In genomic region chr12:27969901-27970390, GRCh38 we compare ENCODE assay signal across 9 cellular contexts. TPM values are rescaled to one million over a fixed set of nuclear protein-coding genes. Genes with fewer than 3 reads are reported as not detected.
DNase-seq lines count a peak whose midpoint lies in the region; ATAC-seq, FAIRE-seq and TF ChIP-seq lines count a peak whose summit lies in the region.
"Had no signal": no experiment of that assay in that cellular context is flagged by ENCODE, and none has a peak within 500 bp of the region (broad histone marks: within the 10 kb centered on the region; RNA-seq: fewer than 3 reads in every experiment).

No MANE protein-coding gene starts in this region.

- H3K36me3 ChIP-seq in H7 (replicated peaks; ENCODE audit: control insufficient read depth, insufficient read depth, low read length) (no peaks in the 10 kb centered on the region), endothelial cell of umbilical vein (ENCODE audit: control insufficient read depth in 2 of 2, extremely low read depth in 1 of 2, insufficient read depth in 2 of 2, low read length in 2 of 2) (no peaks in the 10 kb centered on the region), mucosa of descending colon (ENCODE audit: low read depth) (no peaks in the 10 kb centered on the region)

- H3K4me1 ChIP-seq in endothelial cell of umbilical vein (ENCODE audit: control insufficient read depth, extremely low read depth, insufficient read depth, low read length) (peaks cover 54% of the 10 kb centered on the region), mucosa of descending colon (ENCODE audit: low read depth) (peaks cover 13% of the 10 kb centered on the region)

- DNase-seq in GM12891 (ENCODE audit: insufficient read length, low spot score) (peak; percentile 60), H7 (no peak), endothelial cell of umbilical vein (ENCODE audit: low read depth, low spot score) (peak; percentile 66), mucosa of descending colon (peak; percentile 36 to 60 (median 54)), cerebellar nuclear complex (lab: John Stamatoyannopoulos, UW) (no peak)
- peak; percentile 38 for DNase-seq in activated CD4-positive, alpha-beta T cell treated with anti-CD3 and anti-CD28 coated beads, Interleukin-2, amount 10 ng/mL, durations not matched to agents 7 days and 5 days

- peak; percentile 57 for ATAC-seq in mucosa of descending colon
- ATAC-seq in stimulated activated memory B cell treated with anti-CD40 and anti-IgM and Interleukin-4, amounts not matched to agents 10 μg/mL and 1 μg/mL and 100 μg/mL, for 72 hours: peak; percentile 74

- H3K4me2 ChIP-seq in endothelial cell of umbilical vein (ENCODE audit: insufficient read depth, low read length): peak overlapping the region; percentile 94

- H3K9ac ChIP-seq in endothelial cell of umbilical vein (replicated peaks; ENCODE audit: extremely low read depth, insufficient read depth, low read length): peak overlapping the region; percentile 52

- TF ChIP-seq POLR2A in GM12891 (IDR thresholded peaks at IDR 0.05; ENCODE audit: low read depth, low read length) (no peak), endothelial cell of umbilical vein (IDR thresholded peaks at IDR 0.05; ENCODE audit: low read depth, low read length) (no peak)

- peaks cover 87% of the 10 kb centered on the region for H3K27me3 Mint-ChIP-seq in activated CD4-positive, alpha-beta T cell treated with anti-CD3 and anti-CD28 coated beads, Interleukin-2, amount 10 ng/mL, durations not matched to agents 7 days and 5 days
- H3K27me3 Mint-ChIP-seq in stimulated activated memory B cell treated with anti-CD40 and anti-IgM and Interleukin-4, amounts not matched to agents 10 μg/mL and 1 μg/mL and 100 μg/mL, for 72 hours: peaks cover 72% of the 10 kb centered on the region

- no peaks in the 10 kb centered on the region for H3K9me3 Mint-ChIP-seq in activated CD4-positive, alpha-beta T cell treated with anti-CD3 and anti-CD28 coated beads, Interleukin-2, amount 10 ng/mL, durations not matched to agents 7 days and 5 days
- no peaks in the 10 kb centered on the region for H3K9me3 Mint-ChIP-seq in stimulated activated memory B cell treated with anti-CD40 and anti-IgM and Interleukin-4, amounts not matched to agents 10 μg/mL and 1 μg/mL and 100 μg/mL, for 72 hours

- H2AFZ ChIP-seq in endothelial cell of umbilical vein (ENCODE audit: low read depth, low read length): peak overlapping the region; percentile 93

- no peaks in the 10 kb centered on the region for H4K20me1 ChIP-seq in endothelial cell of umbilical vein (replicated peaks; ENCODE audit: control insufficient read depth, extremely low read depth, insufficient read depth, low read length)

- CTCF ChIA-PET in activated CD4-positive, alpha-beta T cell treated with anti-CD3 and anti-CD28 coated beads, Interleukin-2, amount 10 ng/mL, durations not matched to agents 7 days and 5 days (lab: Charles Lee): interaction anchor here (0.6 to 1.2 kb wide), 2 partner anchors 41 to 1161 kb away, joined by 3 read pairs; no protein-coding TSS in a partner anchor
- CTCF ChIA-PET in endothelial cell of umbilical vein (lab: Charles Lee): interaction anchor here (0.6 to 2.8 kb wide), 16 partner anchors 13 to 1030 kb away, joined by 3 to 20 read pairs (median 4); no protein-coding TSS in a partner anchor

- FAIRE-seq in GM12891 (lab: Jason Lieb, UNC) (peak; percentile 89), endothelial cell of umbilical vein (lab: Jason Lieb, UNC) (peak; percentile 26)
- FAIRE-seq: islet of Langerhans had no signal

- TF ChIP-seq CTCF in LNCAP (IDR thresholded peaks at IDR 0.05) (peak; percentile 53), endothelial cell of umbilical vein (IDR thresholded peaks at IDR 0.05; ENCODE audit: extremely low read depth in 1 of 2, insufficient read depth in 1 of 2, low read depth in 1 of 2, low read length in 2 of 2) (peak in 1 of 2 donors; percentile 8), mucosa of descending colon (IDR thresholded peaks at IDR 0.05) (no peak)

- H3K27me3 ChIP-seq in H7 (ENCODE audit: control insufficient read depth, insufficient read depth, low read length) (peaks cover 82% of the 10 kb centered on the region), endothelial cell of umbilical vein (ENCODE audit: control insufficient read depth in 2 of 2, insufficient read depth in 2 of 2, low read length in 2 of 2) (no peaks in the 10 kb centered on the region)

- no TSS peak for BruUV-seq in endothelial cell of umbilical vein (replicated peaks; lab: Mats Ljungman, UMichigan)

- H3K9me3 ChIP-seq in endothelial cell of umbilical vein (replicated peaks; ENCODE audit: control insufficient read depth, insufficient read depth, low read length): no peaks in the 10 kb centered on the region
- no peaks in the 10 kb centered on the region for H3K9me3 ChIP-seq in mucosa of descending colon

- peak overlapping the region; percentile 2 for H3K27ac ChIP-seq in endothelial cell of umbilical vein (ENCODE audit: insufficient read depth, low read depth, low read length)

- peak overlapping the region; percentile 61 for H3K4me3 Mint-ChIP-seq in activated CD4-positive, alpha-beta T cell treated with anti-CD3 and anti-CD28 coated beads, Interleukin-2, amount 10 ng/mL, durations not matched to agents 7 days and 5 days
- H3K4me3 Mint-ChIP-seq in stimulated activated memory B cell treated with anti-CD40 and anti-IgM and Interleukin-4, amounts not matched to agents 10 μg/mL and 1 μg/mL and 100 μg/mL, for 72 hours: peak overlapping the region; percentile 74

- POLR2A ChIA-PET in activated CD4-positive, alpha-beta T cell treated with anti-CD3 and anti-CD28 coated beads, Interleukin-2, amount 10 ng/mL, durations not matched to agents 7 days and 5 days (lab: Charles Lee): no interaction called here
- POLR2A ChIA-PET in endothelial cell of umbilical vein (lab: Charles Lee): no interaction called here

- H3K79me2 ChIP-seq in endothelial cell of umbilical vein (ENCODE audit: control insufficient read depth, insufficient read depth, low read length): no peaks in the 10 kb centered on the region

- intact Hi-C loops in endothelial cell of umbilical vein (cut with micrococcal nuclease) (loop anchor here (1.0 to 5.0 kb wide), 6 partner anchors 52 to 993 kb away; partner anchors contain the start of gene CCDC91), mucosa of descending colon (cut with DNase I, micrococcal nuclease) (no loop called here)

- no peaks in the 10 kb centered on the region for H3K36me3 Mint-ChIP-seq in activated CD4-positive, alpha-beta T cell treated with anti-CD3 and anti-CD28 coated beads, Interleukin-2, amount 10 ng/mL, durations not matched to agents 7 days and 5 days (ENCODE audit: low read depth)
- no peaks in the 10 kb centered on the region for H3K36me3 Mint-ChIP-seq in stimulated activated memory B cell treated with anti-CD40 and anti-IgM and Interleukin-4, amounts not matched to agents 10 μg/mL and 1 μg/mL and 100 μg/mL, for 72 hours

- H3K4me3 ChIP-seq in H7 (ENCODE audit: insufficient read depth, low read depth, low read length) (peak overlapping the region; percentile 44), endothelial cell of umbilical vein (replicated peaks in 1 of 3; ENCODE audit: insufficient read depth in 1 of 3, low read depth in 1 of 3, low read length in 3 of 3) (peak overlapping the region; percentile 49 to 88 (median 70)), mucosa of descending colon (no peak overlapping the region)

- peaks cover 19% of the 10 kb centered on the region for H3K4me1 Mint-ChIP-seq in activated CD4-positive, alpha-beta T cell treated with anti-CD3 and anti-CD28 coated beads, Interleukin-2, amount 10 ng/mL, durations not matched to agents 7 days and 5 days
- H3K4me1 Mint-ChIP-seq in stimulated activated memory B cell treated with anti-CD40 and anti-IgM and Interleukin-4, amounts not matched to agents 10 μg/mL and 1 μg/mL and 100 μg/mL, for 72 hours: peaks cover 25% of the 10 kb centered on the region

- dilution Hi-C loops in endothelial cell of umbilical vein (cut with MboI; ENCODE audit: extremely low pct_ligation_motif_present, low sequenced_read_pairs): no loop called here

- H3K9me1 ChIP-seq in endothelial cell of umbilical vein (replicated peaks; ENCODE audit: control insufficient read depth, extremely low read depth, insufficient read depth, low read length): no peaks in the 10 kb centered on the region

- H3K27ac Mint-ChIP-seq in activated CD4-positive, alpha-beta T cell treated with anti-CD3 and anti-CD28 coated beads, Interleukin-2, amount 10 ng/mL, durations not matched to agents 7 days and 5 days: no peak overlapping the region
- no peak overlapping the region for H3K27ac Mint-ChIP-seq in stimulated activated memory B cell treated with anti-CD40 and anti-IgM and Interleukin-4, amounts not matched to agents 10 μg/mL and 1 μg/mL and 100 μg/mL, for 72 hours

TF ChIP-seq in GM12891, 5 proteins besides CTCF, POLR2A, EP300 and RAD21:
- TF ChIP-seq SPI1 (IDR thresholded peaks at IDR 0.05; ENCODE audit: low read depth, low read length) (no peak), TAF1 (IDR thresholded peaks at IDR 0.05; ENCODE audit: low read depth, low read length) (no peak), POLR2AphosphoS5 (IDR thresholded peaks at IDR 0.05; ENCODE audit: low read depth, low read length) (no peak), PAX5 (IDR thresholded peaks at IDR 0.05; ENCODE audit: insufficient read depth, low read length, severe bottlenecking) (no peak), POU2F2 (IDR thresholded peaks at IDR 0.05; ENCODE audit: low read depth, low read length) (no peak)

TF ChIP-seq in endothelial cell of umbilical vein, 7 proteins besides CTCF, POLR2A, EP300 and RAD21 (continues in another document):
- TF ChIP-seq POLR2AphosphoS5 (IDR thresholded peaks at IDR 0.05; ENCODE audit: insufficient read depth, low read depth, low read length) (no peak), JUN (IDR thresholded peaks at IDR 0.05; ENCODE audit: borderline replicate concordance, insufficient read depth, insufficient read length, low read depth) (no peak), EZH2 (IDR thresholded peaks at IDR 0.05; ENCODE audit: borderline replicate concordance, low read depth, low read length, severe bottlenecking) (no peak)

RNA-seq across cellular contexts. Expression of gene PTHLH, which starts 2.6 kb away (rescaled TPM):
- 0.15 TPM for polyA plus RNA-seq in GM12891 (2012; ENCODE audit: low read depth, missing spikeins)
- total RNA-seq in H7 (2014; rRNA removed; shearing (Covaris generic)): 0.28 TPM in 1 of 2 replicates, not detected in the other
- total RNA-seq in activated CD4-positive, alpha-beta T cell treated with anti-CD3 and anti-CD28 coated beads, Interleukin-2, amount 10 ng/mL, durations not matched to agents 7 days and 5 days: not detected
- total RNA-seq in endothelial cell of umbilical vein (0.60 and 1.1 TPM in 2 replicates), mucosa of descending colon (1 to 10 TPM in 1 of 3 donors, not detected in 2; 2.2 TPM)
- polyA plus RNA-seq in endothelial cell of umbilical vein: 0.65 and 0.99 TPM in 2 replicates
- 1.1 and 1.8 TPM in 2 replicates for polyA plus RNA-seq in endothelial cell of umbilical vein (2011; cell fraction: cytosol; rRNA removed)
- 1.1 and 1.3 TPM in 2 replicates for polyA plus RNA-seq in endothelial cell of umbilical vein (2011; cell fraction: nucleus; rRNA removed)
- 0.76 and 4.1 TPM in 2 replicates for polyA plus RNA-seq in endothelial cell of umbilical vein (2012)
- polyA minus RNA-seq in endothelial cell of umbilical vein: 0.08 and 0.53 TPM in 2 replicates
- not detected for polyA minus RNA-seq in endothelial cell of umbilical vein (2011; cell fraction: cytosol; rRNA and poly(A)+ RNA removed)
- 2.3 and 2.6 TPM in 2 replicates for polyA minus RNA-seq in endothelial cell of umbilical vein (2011; cell fraction: nucleus; rRNA and poly(A)+ RNA removed)

Comparison
In these comparisons a context has a peak if more than half of its experiments do, and no peak if none do; other contexts are left out.
1. DNase-seq: peak in GM12891 (single experiment), activated CD4-positive, alpha-beta T cell treated with anti-CD3 and anti-CD28 coated beads, Interleukin-2, amount 10 ng/mL, durations not matched to agents 7 days and 5 days (single experiment), endothelial cell of umbilical vein (single experiment) and mucosa of descending colon (3 of 3); none in H7 (single experiment) and cerebellar nuclear complex (0 of 2).